19 cellular contexts compared by ENCODE assay signal in genomic region chr20:19971121-19971520, GRCh38.
"Had no signal": no experiment of that assay in that cellular context is flagged by ENCODE, and none has a peak within 500 bp of the region (broad histone marks: within the 10 kb centered on the region; RNA-seq: fewer than 3 reads in every experiment).

No MANE protein-coding gene starts in this region.

- H3K36me3 Mint-ChIP-seq: activated naive CD4-positive, alpha-beta T cell treated with anti-CD3 and anti-CD28 coated beads, Interleukin-2, amount 10 ng/mL, durations not matched to agents 7 days and 5 days; T-cell had no signal

- H3K27ac Mint-ChIP-seq: activated naive CD4-positive, alpha-beta T cell treated with anti-CD3 and anti-CD28 coated beads, Interleukin-2, amount 10 ng/mL, durations not matched to agents 7 days and 5 days; activated T-helper 2 cell treated with anti-CD3 and anti-CD28 coated beads, Interferon-gamma antibody, Interleukin-2, Interleukin-4, amounts not matched to agents 10 μg/mL and 5 μg/mL and 100 μg/mL, durations not matched to agents 14 hours and 24 hours and 36 hours; mesothelial cell of epicardium; T-cell had no signal

- H3K27ac ChIP-seq: foreskin keratinocyte, suprapubic skin had no signal

- DNase-seq: activated CD4-positive, alpha-beta T cell treated with anti-CD3 and anti-CD28 coated beads, Interleukin-2, amount 50 U/mL, for 1 hour; activated naive CD4-positive, alpha-beta T cell treated with anti-CD3 and anti-CD28 coated beads, Interleukin-2, amount 10 ng/mL, durations not matched to agents 7 days and 5 days; effector memory CD4-positive, alpha-beta T cell; foreskin keratinocyte; glutamatergic neuron; hypothalamus; kidney; right cardiac atrium; stimulated activated CD4-positive, alpha-beta T cell treated with anti-CD3 and anti-CD28 coated beads, Interleukin-4, amount 100 ng/mL, for 24 hours; stimulated activated naive CD4-positive, alpha-beta T cell treated with Interleukin-2 at 50 U/mL for 16 hours; T-cell; T-helper 9 cell had no signal

- H3K27me3 ChIP-seq: ascending aorta, foreskin keratinocyte, suprapubic skin had no signal

- H3K9me3 ChIP-seq: ascending aorta, suprapubic skin had no signal

- H3K27me3 Mint-ChIP-seq: progenitor cell of endocrine pancreas, T-cell had no signal

- H3K4me3 Mint-ChIP-seq: activated naive CD4-positive, alpha-beta T cell treated with anti-CD3 and anti-CD28 coated beads, Interleukin-2, amount 10 ng/mL, durations not matched to agents 7 days and 5 days; mesothelial cell of epicardium; T-cell had no signal

- H3K9me3 Mint-ChIP-seq: activated naive CD4-positive, alpha-beta T cell treated with anti-CD3 and anti-CD28 coated beads, Interleukin-2, amount 10 ng/mL, durations not matched to agents 7 days and 5 days; activated T-helper 2 cell treated with anti-CD3 and anti-CD28 coated beads, Interferon-gamma antibody, Interleukin-2, Interleukin-4, amounts not matched to agents 10 μg/mL and 5 μg/mL and 100 μg/mL, durations not matched to agents 14 hours and 24 hours and 36 hours; mesothelial cell of epicardium; T-cell had no signal

- H3K4me3 ChIP-seq: ascending aorta, coronary artery, skin epidermis, suprapubic skin had no signal

- FAIRE-seq: kidney had no signal
